Comparison of ENCODE assay signal across 19 cellular contexts in genomic region chr3:60065227-60065868, GRCh38.
DNase-seq lines count a peak whose midpoint lies in the region; ATAC-seq and TF ChIP-seq lines count a peak whose summit lies in the region.
"Had no signal": no experiment of that assay in that cellular context is flagged by ENCODE, and none has a peak within 500 bp of the region (broad histone marks: within the 10 kb centered on the region; RNA-seq: fewer than 3 reads in every experiment).

No MANE protein-coding gene starts in this region.

- ATAC-seq in activated T-cell treated with anti-CD3 and anti-CD28 coated beads, Interleukin-2, amount 50 U/mL, for 72 hours (replicated peaks in 1 of 2), result peak; percentile 23 to 30
- no peak for ATAC-seq in activated naive CD8-positive, alpha-beta T cell treated with anti-CD3 and anti-CD28 coated beads, Interleukin-2, amount 10 ng/mL, durations not matched to agents 7 days and 5 days (ENCODE audit: low read depth)
- ATAC-seq in body of pancreas, result no peak
- ATAC-seq: stimulated activated naive B cell treated with anti-CD40 and anti-IgM and Interleukin-4, amounts not matched to agents 10 μg/mL and 1 μg/mL and 100 μg/mL, for 72 hours had no signal

- peaks cover 0 to 1% of the 10 kb centered on the region in 2 donors for H3K9me3 Mint-ChIP-seq in activated T-cell treated with anti-CD3 and anti-CD28 coated beads, Interleukin-2, amount 50 U/mL, for 72 hours
- H3K9me3 Mint-ChIP-seq in activated naive CD8-positive, alpha-beta T cell treated with anti-CD3 and anti-CD28 coated beads, Interleukin-2, amount 10 ng/mL, durations not matched to agents 7 days and 5 days, result peaks cover 5% of the 10 kb centered on the region
- H3K9me3 Mint-ChIP-seq in neural progenitor cell, result no peaks in the 10 kb centered on the region
- H3K9me3 Mint-ChIP-seq: stimulated activated naive B cell treated with anti-CD40 and anti-IgM and Interleukin-4, amounts not matched to agents 10 μg/mL and 1 μg/mL and 100 μg/mL, for 72 hours had no signal

- POLR2A ChIA-PET in activated naive CD8-positive, alpha-beta T cell treated with anti-CD3 and anti-CD28 coated beads, Interleukin-2, amount 10 ng/mL, durations not matched to agents 7 days and 5 days (lab: Charles Lee), result interaction anchor here (1.0 kb wide), 1 partner anchor 55 kb away, joined by 3 read pairs; no protein-coding TSS in a partner anchor

- H3K4me2 ChIP-seq in Loucy (ENCODE audit: low read depth, low read length, poor library complexity, severe bottlenecking), result peak overlapping the region; percentile 4
- no peak overlapping the region for H3K4me2 ChIP-seq in neural progenitor cell

- peaks cover 78% of the 10 kb centered on the region for H3K4me1 Mint-ChIP-seq in activated T-cell treated with anti-CD3 and anti-CD28 coated beads, Interleukin-2, amount 50 U/mL, for 72 hours (ENCODE audit: low read depth)
- H3K4me1 Mint-ChIP-seq in activated naive CD8-positive, alpha-beta T cell treated with anti-CD3 and anti-CD28 coated beads, Interleukin-2, amount 10 ng/mL, durations not matched to agents 7 days and 5 days, result peaks cover 11% of the 10 kb centered on the region
- no peaks in the 10 kb centered on the region for H3K4me1 Mint-ChIP-seq in neural progenitor cell
- H3K4me1 Mint-ChIP-seq: CD14-positive monocyte had no signal

- H3K27ac Mint-ChIP-seq in activated T-cell treated with anti-CD3 and anti-CD28 coated beads, Interleukin-2, amount 50 U/mL, for 72 hours, result peak overlapping the region; percentile 61
- H3K27ac Mint-ChIP-seq in activated naive CD8-positive, alpha-beta T cell treated with anti-CD3 and anti-CD28 coated beads, Interleukin-2, amount 10 ng/mL, durations not matched to agents 7 days and 5 days, result no peak overlapping the region
- no peak overlapping the region for H3K27ac Mint-ChIP-seq in neural progenitor cell
- H3K27ac Mint-ChIP-seq: CD14-positive monocyte; stimulated activated naive B cell treated with anti-CD40 and anti-IgM and Interleukin-4, amounts not matched to agents 10 μg/mL and 1 μg/mL and 100 μg/mL, for 72 hours had no signal

- no peak for TF ChIP-seq CTCF in Loucy (conservative IDR thresholded peaks at IDR 0.05; ENCODE audit: low read length)
- no peak for TF ChIP-seq CTCF in neural progenitor cell (IDR thresholded peaks at IDR 0.05)
- no peak for TF ChIP-seq CTCF in body of pancreas (IDR thresholded peaks at IDR 0.05)
- no peak for TF ChIP-seq CTCF in ascending aorta (IDR thresholded peaks at IDR 0.05)

- H3K4me3 Mint-ChIP-seq in activated T-cell treated with anti-CD3 and anti-CD28 coated beads, Interleukin-2, amount 50 U/mL, for 72 hours, result peak overlapping the region; percentile 57 to 63
- peak overlapping the region; percentile 31 for H3K4me3 Mint-ChIP-seq in activated naive CD8-positive, alpha-beta T cell treated with anti-CD3 and anti-CD28 coated beads, Interleukin-2, amount 10 ng/mL, durations not matched to agents 7 days and 5 days
- no peak overlapping the region for H3K4me3 Mint-ChIP-seq in neural progenitor cell
- H3K4me3 Mint-ChIP-seq: CD14-positive monocyte; stimulated activated naive B cell treated with anti-CD40 and anti-IgM and Interleukin-4, amounts not matched to agents 10 μg/mL and 1 μg/mL and 100 μg/mL, for 72 hours had no signal

- no peak overlapping the region for H3K9ac ChIP-seq in Loucy (ENCODE audit: low read depth, low read length, poor library complexity, severe bottlenecking)
- no peak overlapping the region for H3K9ac ChIP-seq in neural progenitor cell

- 67 to 86% methylated on average over 2 of the region's 2 CpGs for WGBS in body of pancreas, 2 donors

- H3K4me1 ChIP-seq in Loucy (ENCODE audit: insufficient read depth, low read length, poor library complexity, severe bottlenecking) (peaks cover 9% of the 10 kb centered on the region), neural progenitor cell (peaks cover 7% of the 10 kb centered on the region), body of pancreas (no peaks in the 10 kb centered on the region), ascending aorta (no peaks in the 10 kb centered on the region)
- H3K4me1 ChIP-seq: prostate gland had no signal

- DNase-seq in activated T-cell treated with anti-CD3 and anti-CD28 coated beads, Interleukin-2, amount 50 U/mL, for 72 hours, result no peak
- DNase-seq in activated T-cell treated with anti-CD3 and anti-CD28 coated beads for 4 hours, result no peak
- no peak for DNase-seq in activated naive CD8-positive, alpha-beta T cell treated with anti-CD3 and anti-CD28 coated beads, Interleukin-2, amount 10 ng/mL, durations not matched to agents 7 days and 5 days
- no peak for DNase-seq in neural progenitor cell (ENCODE audit: low spot score)
- DNase-seq in mesenteric fat pad (ENCODE audit: low spot score), result no peak
- DNase-seq in body of pancreas, result no peak
- DNase-seq in ascending aorta (ENCODE audit: low spot score in 2 of 2), result no peak
- DNase-seq: activated CD8-positive, alpha-beta memory T cell treated with anti-CD3 and anti-CD28 coated beads for 24 hours; activated effector memory CD4-positive, alpha-beta T cell treated with Interleukin-2 at 50 U/mL for 16 hours; GF-D8; glutamatergic neuron; midbrain; NCI-H1417; stimulated activated naive B cell treated with anti-CD40 and anti-IgM and Interleukin-4, amounts not matched to agents 10 μg/mL and 1 μg/mL and 100 μg/mL, for 72 hours; tibial artery had no signal

- TF ChIP-seq POLR2A in body of pancreas (IDR thresholded peaks at IDR 0.05), result no peak

- H3K36me3 ChIP-seq in Loucy (ENCODE audit: insufficient read depth, low read length) (no peaks in the 10 kb centered on the region), neural progenitor cell (no peaks in the 10 kb centered on the region), body of pancreas (replicated peaks in 1 of 2; ENCODE audit: insufficient read depth in 1 of 2, low read depth in 2 of 2) (no peaks in the 10 kb centered on the region), ascending aorta (no peaks in the 10 kb centered on the region)
- H3K36me3 ChIP-seq: prostate gland, tibial artery had no signal

- H3K4me3 ChIP-seq in Loucy (ENCODE audit: low read length, poor library complexity, severe bottlenecking) (no peak overlapping the region), neural progenitor cell (no peak overlapping the region), body of pancreas (no peak overlapping the region), ascending aorta (no peak overlapping the region)
- H3K4me3 ChIP-seq: prostate gland, tibial artery had no signal

- H3K9me3 ChIP-seq in Loucy (ENCODE audit: insufficient read depth, low read depth, low read length) (no peaks in the 10 kb centered on the region), neural progenitor cell (ENCODE audit: low read depth) (no peaks in the 10 kb centered on the region), body of pancreas (no peaks in the 10 kb centered on the region), ascending aorta (no peaks in the 10 kb centered on the region)
- H3K9me3 ChIP-seq: prostate gland, tibial artery had no signal

- peaks cover 2 to 4% of the 10 kb centered on the region in 2 donors for H3K36me3 Mint-ChIP-seq in activated T-cell treated with anti-CD3 and anti-CD28 coated beads, Interleukin-2, amount 50 U/mL, for 72 hours (ENCODE audit: insufficient read depth in 2 of 2)
- peaks cover 12% of the 10 kb centered on the region for H3K36me3 Mint-ChIP-seq in activated naive CD8-positive, alpha-beta T cell treated with anti-CD3 and anti-CD28 coated beads, Interleukin-2, amount 10 ng/mL, durations not matched to agents 7 days and 5 days
- H3K36me3 Mint-ChIP-seq in neural progenitor cell, result no peaks in the 10 kb centered on the region
- H3K36me3 Mint-ChIP-seq: CD14-positive monocyte; stimulated activated naive B cell treated with anti-CD40 and anti-IgM and Interleukin-4, amounts not matched to agents 10 μg/mL and 1 μg/mL and 100 μg/mL, for 72 hours had no signal

- no peaks in the 10 kb centered on the region for H3K9me2 ChIP-seq in Loucy (replicated peaks; ENCODE audit: low read depth, low read length)

- H3K27me3 ChIP-seq in Loucy (ENCODE audit: insufficient read depth, low read length, poor library complexity, severe bottlenecking) (no peaks in the 10 kb centered on the region), neural progenitor cell (no peaks in the 10 kb centered on the region), body of pancreas (no peaks in the 10 kb centered on the region), ascending aorta (no peaks in the 10 kb centered on the region)
- H3K27me3 ChIP-seq: tibial artery had no signal

- H4K20me1 ChIP-seq in Loucy (ENCODE audit: insufficient read depth, low read length, poor library complexity, severe bottlenecking) (no peaks in the 10 kb centered on the region), neural progenitor cell (ENCODE audit: low read depth) (no peaks in the 10 kb centered on the region)

- no peaks in the 10 kb centered on the region for H3F3A ChIP-seq in Loucy (ENCODE audit: low read depth)
- no peaks in the 10 kb centered on the region for H3F3A ChIP-seq in neural progenitor cell (ENCODE audit: low read depth)

- no peaks in the 10 kb centered on the region for H3K27me3 Mint-ChIP-seq in activated T-cell treated with anti-CD3 and anti-CD28 coated beads, Interleukin-2, amount 50 U/mL, for 72 hours (ENCODE audit: low read depth)
- H3K27me3 Mint-ChIP-seq in activated naive CD8-positive, alpha-beta T cell treated with anti-CD3 and anti-CD28 coated beads, Interleukin-2, amount 10 ng/mL, durations not matched to agents 7 days and 5 days, result no peaks in the 10 kb centered on the region
- no peaks in the 10 kb centered on the region for H3K27me3 Mint-ChIP-seq in neural progenitor cell (ENCODE audit: insufficient read depth, low read depth)
- H3K27me3 Mint-ChIP-seq: stimulated activated naive B cell treated with anti-CD40 and anti-IgM and Interleukin-4, amounts not matched to agents 10 μg/mL and 1 μg/mL and 100 μg/mL, for 72 hours had no signal

- H3K79me2 ChIP-seq in Loucy (ENCODE audit: insufficient read depth, low read length), result no peaks in the 10 kb centered on the region
- H3K79me2 ChIP-seq in neural progenitor cell (ENCODE audit: low read depth), result no peaks in the 10 kb centered on the region

- H3K27ac ChIP-seq in neural progenitor cell (no peak overlapping the region), body of pancreas (no peak overlapping the region), ascending aorta (no peak overlapping the region)
- H3K27ac ChIP-seq: prostate gland, tibial artery, VCaP had no signal

- H2AFZ ChIP-seq in Loucy (ENCODE audit: low read length) (peak overlapping the region; percentile 66), neural progenitor cell (replicated peaks) (peak overlapping the region; percentile 1)

- intact Hi-C loops in body of pancreas (cut with DNase I) (no loop called here), ascending aorta (cut with DNase I) (no loop called here)

Comparison
In these comparisons a context has a peak if more than half of its experiments do, and no peak if none do; other contexts are left out.
1. ATAC-seq: peak in activated T-cell treated with anti-CD3 and anti-CD28 coated beads, Interleukin-2, amount 50 U/mL, for 72 hours (2 of 2); none in activated naive CD8-positive, alpha-beta T cell treated with anti-CD3 and anti-CD28 coated beads, Interleukin-2, amount 10 ng/mL, durations not matched to agents 7 days and 5 days (single experiment) and body of pancreas (single experiment).